ENCODE assay signal across 1 cellular context in genomic region chr14:47675489-47676300, GRCh38.
TF ChIP-seq lines count a peak whose summit lies in the region.

TSS of gene MDGA2 (minus strand) at chr14:47675605.

TF ChIP-seq in WTC11, 78 proteins besides CTCF, POLR2A, EP300 and RAD21 (continued from another document):
- 0 out of 2 replicates have a peak, but pooled peaks have one; percentile 52 for TF ChIP-seq AFF4 (CRISPR knock-in tag; IDR thresholded peaks at IDR 0.05; ENCODE audit: borderline replicate concordance)
- TF ChIP-seq RELA (CRISPR knock-in tag; IDR thresholded peaks at IDR 0.05; ENCODE audit: borderline replicate concordance) = no peak
- no peak for TF ChIP-seq STAT6 (CRISPR knock-in tag; conservative IDR thresholded peaks at IDR 0.05; ENCODE audit: low read depth)
- TF ChIP-seq PREB (CRISPR knock-in tag; IDR thresholded peaks at IDR 0.05; ENCODE audit: borderline replicate concordance) = no peak
- TF ChIP-seq FOXP1 (CRISPR knock-in tag; IDR thresholded peaks at IDR 0.05; ENCODE audit: borderline replicate concordance) = peak; percentile 15; the same call in 1 of the 2 replicates
- no peak for TF ChIP-seq ZNF317 (CRISPR knock-in tag; IDR thresholded peaks at IDR 0.05; ENCODE audit: borderline replicate concordance, low read depth)
- TF ChIP-seq MXD4 (CRISPR knock-in tag; IDR thresholded peaks at IDR 0.05; ENCODE audit: borderline replicate concordance) = no peak
- TF ChIP-seq NR1H2 (CRISPR knock-in tag; IDR thresholded peaks at IDR 0.05) = no peak
- no peak for TF ChIP-seq ATF1 (CRISPR knock-in tag; IDR thresholded peaks at IDR 0.05)
- TF ChIP-seq E2F1 (CRISPR knock-in tag; IDR thresholded peaks at IDR 0.05) = 0 out of 2 replicates have a peak, but pooled peaks have one; percentile 31
- TF ChIP-seq FOXK1 (CRISPR knock-in tag; IDR thresholded peaks at IDR 0.05) = no peak; the same call in 1 of the 2 replicates
- TF ChIP-seq ARID4B (CRISPR knock-in tag; IDR thresholded peaks at IDR 0.05; ENCODE audit: borderline replicate concordance) = peak; percentile 26; the same call in 1 of the 2 replicates
- 0 out of 2 replicates have a peak, but pooled peaks have one; percentile 37 for TF ChIP-seq SP1 (CRISPR knock-in tag; conservative IDR thresholded peaks at IDR 0.05)
- TF ChIP-seq USF1 (CRISPR knock-in tag; IDR thresholded peaks at IDR 0.05) = peak; percentile 62; the same call in 1 of the 2 replicates
- peak; percentile 20; the same call in 1 of the 2 replicates for TF ChIP-seq ZNF423 (CRISPR knock-in tag; IDR thresholded peaks at IDR 0.05)
- no peak for TF ChIP-seq E2F5 (CRISPR knock-in tag; IDR thresholded peaks at IDR 0.05)
- TF ChIP-seq TCF7 (CRISPR knock-in tag; IDR thresholded peaks at IDR 0.05; ENCODE audit: low read depth) = no peak
- no peak for TF ChIP-seq TEAD1 (CRISPR knock-in tag; IDR thresholded peaks at IDR 0.05)
- TF ChIP-seq USF2 (CRISPR knock-in tag; IDR thresholded peaks at IDR 0.05) = peak; percentile 48
- TF ChIP-seq NR3C1 (CRISPR knock-in tag; conservative IDR thresholded peaks at IDR 0.05; ENCODE audit: low read depth) = no peak
- peak; percentile 43; the same call in 1 of the 2 replicates for TF ChIP-seq HMGXB4 (CRISPR knock-in tag; IDR thresholded peaks at IDR 0.05)
- TF ChIP-seq ZBTB43 (CRISPR knock-in tag; IDR thresholded peaks at IDR 0.05) = no peak
- TF ChIP-seq MAX (CRISPR knock-in tag; IDR thresholded peaks at IDR 0.05) = peak; percentile 81
TF ChIP-seq in WTC11: peak in this region for 13.
